19 cellular contexts compared by ENCODE assay signal in genomic region chr5:141518616-141519015, GRCh38. TPM values are rescaled to one million over a fixed set of nuclear protein-coding genes. Genes with fewer than 3 reads are reported as not detected.
DNase-seq lines count a peak whose midpoint lies in the region; ATAC-seq and TF ChIP-seq lines count a peak whose summit lies in the region.
"Had no signal": no experiment of that assay in that cellular context is flagged by ENCODE, and none has a peak within 500 bp of the region (broad histone marks: within the 10 kb centered on the region; RNA-seq: fewer than 3 reads in every experiment).

No MANE protein-coding gene starts in this region.

- H2BK5ac ChIP-seq in trophoblast cell (ENCODE audit: low read depth, low read length, poor library complexity): peak overlapping the region; percentile 83

- POLR2A ChIA-PET in activated CD8-positive, alpha-beta T cell treated with anti-CD3 and anti-CD28 coated beads for 36 hours (lab: Charles Lee): interaction anchor here (1.4 kb wide), 1 partner anchor 45 kb away, joined by 3 read pairs; no protein-coding TSS in a partner anchor

- H2AFZ ChIP-seq in trophoblast cell (ENCODE audit: insufficient read depth, low read length, poor library complexity): no peak overlapping the region

- ATAC-seq in activated CD8-positive, alpha-beta T cell treated with anti-CD3 and anti-CD28 coated beads for 36 hours: no peak
- ATAC-seq: activated CD4-positive, CD25-positive, alpha-beta regulatory T cell treated with anti-CD3 and anti-CD28 coated beads, Interleukin-2, amount 50 U/mL, for 24 hours; activated T-helper 17 cell treated with anti-CD3 and anti-CD28 coated beads, Interleukin-2, amount 50 U/mL, for 72 hours; heart right ventricle; stimulated activated naive B cell treated with anti-CD40 and anti-IgM and Interleukin-4, amounts not matched to agents 10 μg/mL and 1 μg/mL and 100 μg/mL, for 72 hours had no signal

- no peak overlapping the region for H4K12ac ChIP-seq in trophoblast cell (ENCODE audit: low read depth, low read length)

- no peaks in the 10 kb centered on the region for H3K9me3 ChIP-seq in BLaER1
- H3K9me3 ChIP-seq in trophoblast cell (ENCODE audit: insufficient read depth, low read depth, low read length): no peaks in the 10 kb centered on the region
- H3K9me3 ChIP-seq: heart right ventricle, thyroid gland had no signal

- peaks cover 70% of the 10 kb centered on the region for H3K36me3 Mint-ChIP-seq in activated CD8-positive, alpha-beta T cell treated with anti-CD3 and anti-CD28 coated beads for 36 hours (ENCODE audit: low read depth)

- peaks cover 52% of the 10 kb centered on the region for H3K4me1 Mint-ChIP-seq in activated CD8-positive, alpha-beta T cell treated with anti-CD3 and anti-CD28 coated beads for 36 hours (ENCODE audit: low read depth)

- H3K4me3 Mint-ChIP-seq in activated CD8-positive, alpha-beta T cell treated with anti-CD3 and anti-CD28 coated beads for 36 hours: no peak overlapping the region
- H3K4me3 Mint-ChIP-seq: activated T-helper 17 cell treated with anti-CD3 and anti-CD28 coated beads, Interleukin-2, amount 50 U/mL, for 72 hours; memory B cell; stimulated activated naive B cell treated with anti-CD40 and anti-IgM and Interleukin-4, amounts not matched to agents 10 μg/mL and 1 μg/mL and 100 μg/mL, for 72 hours had no signal

- H3K14ac ChIP-seq in trophoblast cell (ENCODE audit: low read length): peak overlapping the region; percentile 77

- TF ChIP-seq CTCF in activated CD8-positive, alpha-beta T cell treated with anti-CD3 and anti-CD28 coated beads for 36 hours (IDR thresholded peaks at IDR 0.05): no peak

- intact Hi-C loops in activated CD8-positive, alpha-beta T cell treated with anti-CD3 and anti-CD28 coated beads for 36 hours (cut with micrococcal nuclease): loop anchor here (10.0 kb wide), 1 partner anchor 194 kb away; the partner anchor contains the start of gene TAF7

- peak overlapping the region; percentile 68 for H4K8ac ChIP-seq in trophoblast cell (ENCODE audit: low read depth, low read length)

- peak overlapping the region; percentile 90 for H2BK120ac ChIP-seq in trophoblast cell (ENCODE audit: insufficient read depth, low read length, poor library complexity)

- H3K79me2 ChIP-seq in trophoblast cell (ENCODE audit: control insufficient read depth, insufficient read depth, low read length, poor library complexity): peaks cover 16% of the 10 kb centered on the region

- H3K4me2 ChIP-seq in BLaER1 (no peak overlapping the region), trophoblast cell (ENCODE audit: low read length) (no peak overlapping the region)

- DNase-seq in M059J (ENCODE audit: low read depth): peak; percentile 63
- DNase-seq in epithelial cell of prostate (ENCODE audit: low read depth, low spot score): no peak
- DNase-seq in trophoblast cell: no peak
- DNase-seq in T-helper 9 cell: no peak
- DNase-seq in 8988T: no peak
- no peak for DNase-seq in activated CD8-positive, alpha-beta T cell treated with anti-CD3 and anti-CD28 coated beads for 36 hours
- DNase-seq in midbrain (lab: John Stamatoyannopoulos, UW): no peak
- DNase-seq: CD8-positive, alpha-beta memory T cell; GOT3; heart right ventricle; NCI-H2081 treated with DMSO at 0.1 percent for 48 hours; NCI-H524 treated with DMSO at 0.1 percent for 48 hours; SIG-M5; stimulated activated naive B cell treated with anti-CD40 and anti-IgM and Interleukin-4, amounts not matched to agents 10 μg/mL and 1 μg/mL and 100 μg/mL, for 72 hours; thyroid gland had no signal

- H3K27ac Mint-ChIP-seq in activated CD8-positive, alpha-beta T cell treated with anti-CD3 and anti-CD28 coated beads for 36 hours: no peak overlapping the region
- H3K27ac Mint-ChIP-seq: memory B cell; stimulated activated naive B cell treated with anti-CD40 and anti-IgM and Interleukin-4, amounts not matched to agents 10 μg/mL and 1 μg/mL and 100 μg/mL, for 72 hours had no signal

- no peaks in the 10 kb centered on the region for H4K20me1 ChIP-seq in BLaER1

- H3K27ac ChIP-seq in BLaER1 (no peak overlapping the region; the same call in 1 of the 2 replicates), epithelial cell of prostate (peak overlapping the region; percentile 97), trophoblast cell (ENCODE audit: low read depth, low read length) (peak overlapping the region; percentile 92)
- H3K27ac ChIP-seq: thyroid gland had no signal

- peaks cover 65% of the 10 kb centered on the region for H3K79me1 ChIP-seq in trophoblast cell (ENCODE audit: low read length)

- peak overlapping the region; percentile 39 for H2AK5ac ChIP-seq in trophoblast cell (ENCODE audit: low read length)

- H3K18ac ChIP-seq in trophoblast cell (ENCODE audit: low read length): peak overlapping the region; percentile 63

- peaks cover 79% of the 10 kb centered on the region for H3K4me1 ChIP-seq in BLaER1
- H3K4me1 ChIP-seq in trophoblast cell (ENCODE audit: control insufficient read depth in 1 of 2, insufficient read depth in 2 of 2, low read length in 2 of 2): peaks cover 48 to 60% of the 10 kb centered on the region in 2 experiments

- H4K91ac ChIP-seq in trophoblast cell (ENCODE audit: low read depth, low read length): peak overlapping the region; percentile 88

- CTCF ChIA-PET in activated CD8-positive, alpha-beta T cell treated with anti-CD3 and anti-CD28 coated beads for 36 hours (lab: Charles Lee): interaction anchor here (1.0 to 2.2 kb wide), 2 partner anchors 46 to 89 kb away, joined by 5 to 9 read pairs; partner anchors contain the start of gene PCDHGA12

- H3K4me3 ChIP-seq in BLaER1: no peak overlapping the region
- H3K4me3 ChIP-seq in trophoblast cell (ENCODE audit: low read depth, low read length): no peak overlapping the region
- H3K4me3 ChIP-seq: heart right ventricle, thyroid gland had no signal

- H3K4ac ChIP-seq in trophoblast cell (ENCODE audit: low read depth, low read length): peak overlapping the region; percentile 77

- peak overlapping the region; percentile 15; the same call in 1 of the 2 replicates for H3K9ac ChIP-seq in BLaER1
- no peak overlapping the region for H3K9ac ChIP-seq in trophoblast cell (ENCODE audit: low read length)

- H3K9me3 Mint-ChIP-seq in activated CD8-positive, alpha-beta T cell treated with anti-CD3 and anti-CD28 coated beads for 36 hours: no peaks in the 10 kb centered on the region
- H3K9me3 Mint-ChIP-seq: activated T-helper 17 cell treated with anti-CD3 and anti-CD28 coated beads, Interleukin-2, amount 50 U/mL, for 72 hours; CD8-positive, alpha-beta memory T cell; memory B cell; stimulated activated naive B cell treated with anti-CD40 and anti-IgM and Interleukin-4, amounts not matched to agents 10 μg/mL and 1 μg/mL and 100 μg/mL, for 72 hours had no signal

- WGBS in trophoblast cell (ENCODE audit: extremely low coverage, insufficient coverage, insufficient read length): no CpG with 5 or more reads among the region's 1 CpG

- H3K27me3 ChIP-seq in BLaER1 (no peaks in the 10 kb centered on the region), trophoblast cell (ENCODE audit: insufficient read depth, low read length) (no peaks in the 10 kb centered on the region)
- H3K27me3 ChIP-seq: heart right ventricle, thyroid gland had no signal

- no peaks in the 10 kb centered on the region for H3K27me3 Mint-ChIP-seq in activated CD8-positive, alpha-beta T cell treated with anti-CD3 and anti-CD28 coated beads for 36 hours
- H3K27me3 Mint-ChIP-seq: activated T-helper 17 cell treated with anti-CD3 and anti-CD28 coated beads, Interleukin-2, amount 50 U/mL, for 72 hours; memory B cell; stimulated activated naive B cell treated with anti-CD40 and anti-IgM and Interleukin-4, amounts not matched to agents 10 μg/mL and 1 μg/mL and 100 μg/mL, for 72 hours had no signal

- H3K23ac ChIP-seq in trophoblast cell (ENCODE audit: low read length): no peak overlapping the region

- H3K36me3 ChIP-seq in BLaER1 (peaks cover 83% of the 10 kb centered on the region), trophoblast cell (ENCODE audit: control insufficient read depth in 1 of 2, insufficient read depth in 2 of 2, low read length in 2 of 2) (peaks cover 6 to 19% of the 10 kb centered on the region in 2 experiments)

- peak overlapping the region; percentile 55 for H2BK12ac ChIP-seq in trophoblast cell (ENCODE audit: low read length)

RNA-seq across cellular contexts. Expression of gene PCDHGC5, which starts 29.7 kb away (rescaled TPM):
- total RNA-seq in M059J (2014; rRNA removed; shearing (Covaris generic)): 2.0 and 2.2 TPM in 2 replicates
- polyA plus RNA-seq in trophoblast cell (2013): 0.85 and 0.88 TPM in 2 replicates
- not detected for total RNA-seq in activated CD8-positive, alpha-beta T cell treated with anti-CD3 and anti-CD28 coated beads for 36 hours
- total RNA-seq: activated T-helper 17 cell treated with anti-CD3 and anti-CD28 coated beads, Interleukin-2, amount 50 U/mL, for 72 hours; CD8-positive, alpha-beta memory T cell had no signal
- polyA plus RNA-seq: CD8-positive, alpha-beta memory T cell had no signal

RNA-seq across cellular contexts. Expression of gene PCDHGC4, which starts 33.8 kb away (rescaled TPM):
- total RNA-seq in M059J (2014; rRNA removed; shearing (Covaris generic)): 0.25 and 0.69 TPM in 2 replicates
- polyA plus RNA-seq in trophoblast cell (2013): 2.5 and 3.3 TPM in 2 replicates
- total RNA-seq in activated CD8-positive, alpha-beta T cell treated with anti-CD3 and anti-CD28 coated beads for 36 hours: not detected
- total RNA-seq: activated T-helper 17 cell treated with anti-CD3 and anti-CD28 coated beads, Interleukin-2, amount 50 U/mL, for 72 hours; CD8-positive, alpha-beta memory T cell had no signal
- polyA plus RNA-seq: CD8-positive, alpha-beta memory T cell had no signal

RNA-seq across cellular contexts. Expression of gene PCDHGC3, which starts 42.9 kb away (rescaled TPM):
- 41.3 and 88.4 TPM in 2 replicates for total RNA-seq in M059J (2014; rRNA removed; shearing (Covaris generic))
- polyA plus RNA-seq in trophoblast cell (2013): 129 and 131 TPM in 2 replicates
- not detected for total RNA-seq in activated CD8-positive, alpha-beta T cell treated with anti-CD3 and anti-CD28 coated beads for 36 hours
- polyA plus RNA-seq: CD8-positive, alpha-beta memory T cell had no signal

Comparison
In these comparisons a context has a peak if more than half of its experiments do, and no peak if none do; other contexts are left out.
1. RNA of gene PCDHGC3, which starts 42.9 kb away (total RNA-seq): 41.3 to 88.4 TPM in M059J; not detected in activated CD8-positive, alpha-beta T cell treated with anti-CD3 and anti-CD28 coated beads for 36 hours; every median in the first group is over 10 times any median in the second.